Comparison of ENCODE assay signal across 24 cellular contexts in genomic region chr6:143406673-143407072, GRCh38. TPM values are rescaled to one million over a fixed set of nuclear protein-coding genes. Genes with fewer than 3 reads are reported as not detected.
DNase-seq lines count a peak whose midpoint lies in the region; ATAC-seq, FAIRE-seq and TF ChIP-seq lines count a peak whose summit lies in the region.
"Had no signal": no experiment of that assay in that cellular context is flagged by ENCODE, and none has a peak within 500 bp of the region (broad histone marks: within the 10 kb centered on the region; RNA-seq: fewer than 3 reads in every experiment).

No MANE protein-coding gene starts in this region.

- TF ChIP-seq EP300 in GM12878 (IDR thresholded peaks at IDR 0.05; ENCODE audit: borderline replicate concordance in 1 of 2, control insufficient read depth in 1 of 2, low read depth in 2 of 2, low read length in 2 of 2) = peak in 1 of 2 experiments; percentile 19; a peak in 1 of 4 replicates

- TF ChIP-seq CTCF in GM12878 (IDR thresholded peaks at IDR 0.05 in 2 of 3, conservative IDR thresholded peaks at IDR 0.05 in 1 of 3; ENCODE audit: control insufficient read depth in 2 of 3, extremely low read depth in 1 of 3, insufficient read depth in 1 of 3, low read depth in 3 of 3, low read length in 3 of 3) = no peak

- CTCF ChIA-PET in GM12878 (lab: Yijun Ruan, JAX) = no interaction called here

- peak overlapping the region; percentile 21 for H3K4me2 ChIP-seq in GM12878 (ENCODE audit: control insufficient read depth, insufficient read depth)
- H3K4me2 ChIP-seq: hepatocyte had no signal

- H2AFZ ChIP-seq in GM12878 (ENCODE audit: control insufficient read depth, low read depth, low read length) = no peak overlapping the region; the same call in 1 of the 2 replicates
- H2AFZ ChIP-seq: hepatocyte had no signal

- H3K79me2 ChIP-seq in GM12878 (ENCODE audit: control insufficient read depth, insufficient read depth, low read length) = no peaks in the 10 kb centered on the region
- H3K79me2 ChIP-seq: hepatocyte had no signal

- TF ChIP-seq POLR2A in GM12878 (IDR thresholded peaks at IDR 0.05; ENCODE audit: low read depth, low read length) = no peak

- SMC1A ChIA-PET in GM12878 (lab: Charles Lee; ENCODE audit: uncharacterized antibody, unreplicated experiment) = interaction anchor here (1.4 kb wide), 1 partner anchor 9 kb away, joined by 5 read pairs; no protein-coding TSS in a partner anchor

- no peaks in the 10 kb centered on the region for H4K20me1 ChIP-seq in GM12878 (ENCODE audit: control insufficient read depth, insufficient read depth)

- no peak for DNase-seq in GM12878 (ENCODE audit: low read depth, low spot score)
- DNase-seq in NCI-H146 treated with DMSO at 0.1 percent for 48 hours (lab: John Stamatoyannopoulos, UW; ENCODE audit: unreplicated experiment) = no peak
- DNase-seq in anterior cingulate cortex (lab: John Stamatoyannopoulos, UW) = no peak
- no peak for DNase-seq in NCI-H524 (lab: John Stamatoyannopoulos, UW)
- DNase-seq: activated CD4-positive, alpha-beta T cell treated with anti-CD3 and anti-CD28 coated beads, Interleukin-2, amount 50 U/mL, for 1 hour; activated naive CD8-positive, alpha-beta T cell treated with anti-CD3 and anti-CD28 coated beads, Interleukin-2, amount 50 U/mL, for 24 hours; activated T-cell treated with anti-CD3 and anti-CD28 coated beads, Interleukin-2, amount 50 U/mL, for 48 hours; BE2C; body of pancreas; cerebellar nuclear complex; KG1; NCI-H1436 treated with DMSO at 0.1 percent for 48 hours; NCI-H510A; Peyer's patch; stimulated activated naive CD8-positive, alpha-beta T cell treated with anti-CD3 and anti-CD28 coated beads, Interleukin-15, Interleukin-2, amounts not matched to agents 100 U/mL and 50 U/mL, for 24 hours; thyroid gland had no signal

- intact Hi-C loops in GM12878 (cut with micrococcal nuclease; ENCODE audit: unreplicated experiment) = no loop called here

- POLR2A ChIA-PET in GM12878 (lab: Charles Lee) = no interaction called here

- no peak for TF ChIP-seq RAD21 in GM12878 (IDR thresholded peaks at IDR 0.05; ENCODE audit: insufficient read depth, low read depth, low read length)

- no peaks in the 10 kb centered on the region for H3K27me3 ChIP-seq in GM12878 (replicated peaks in 1 of 2; ENCODE audit: control insufficient read depth in 2 of 2, insufficient read depth in 2 of 2, low read length in 1 of 2)
- H3K27me3 ChIP-seq: BE2C, body of pancreas, gastroesophageal sphincter, hepatocyte, Peyer's patch, thyroid gland had no signal

- RAD21 ChIA-PET in GM12878 (lab: Charles Lee; ENCODE audit: unreplicated experiment) = no interaction called here

- ATAC-seq in GM18498 (IDR thresholded peaks at IDR 0.05; ENCODE audit: unreplicated experiment) (peak; percentile 74), GM21360 (IDR thresholded peaks at IDR 0.05; ENCODE audit: unreplicated experiment) (peak; percentile 53), HG02973 (IDR thresholded peaks at IDR 0.05; ENCODE audit: unreplicated experiment) (peak; percentile 57), GM12878 (peak; percentile 61)
- ATAC-seq: activated naive CD8-positive, alpha-beta T cell treated with anti-CD3 and anti-CD28 coated beads, Interleukin-2, amount 50 U/mL, for 24 hours; body of pancreas; gastroesophageal sphincter; stimulated activated naive CD8-positive, alpha-beta T cell treated with anti-CD3 and anti-CD28 coated beads, Interleukin-15, Interleukin-2, amounts not matched to agents 100 U/mL and 50 U/mL, for 24 hours; WTC11 had no signal

- 17% methylated on average over 3 of the region's 3 CpGs for WGBS in GM12878 (ENCODE audit: insufficient coverage, insufficient replicate concordance, low lambda C conversion rate, missing lambda C conversion rate)

- in situ Hi-C loops in GM12878 (cut with MboI) = loop anchor here (25.0 kb wide), 1 partner anchor 719 kb away; no protein-coding TSS in a partner anchor

- no peak for FAIRE-seq in GM12878 (lab: Jason Lieb, UNC)
- FAIRE-seq: G401.6, H1 had no signal

- H3K36me3 ChIP-seq in GM12878 (ENCODE audit: control insufficient read depth in 2 of 2, insufficient read depth in 2 of 2, low read length in 1 of 2) = no peaks in the 10 kb centered on the region
- H3K36me3 ChIP-seq: BE2C, gastroesophageal sphincter, Peyer's patch, thyroid gland had no signal

- no peak overlapping the region for H3K4me3 ChIP-seq in GM12878
- H3K4me3 ChIP-seq: body of pancreas, gastroesophageal sphincter, hepatocyte, Peyer's patch, thyroid gland had no signal

- no peak overlapping the region for H3K9ac ChIP-seq in GM12878 (ENCODE audit: control insufficient read depth, insufficient read depth, low read length)

- H3K4me1 ChIP-seq in GM12878 (ENCODE audit: control insufficient read depth, insufficient read depth, low read length) = peaks cover 11% of the 10 kb centered on the region
- H3K4me1 ChIP-seq: BE2C, gastroesophageal sphincter, Peyer's patch, thyroid gland had no signal

- peak overlapping the region; percentile 32; the same call in 1 of the 2 replicates for H3K27ac ChIP-seq in GM12878 (ENCODE audit: control insufficient read depth, insufficient read depth)
- H3K27ac ChIP-seq: body of pancreas, gastroesophageal sphincter, hepatocyte, Peyer's patch, thyroid gland had no signal

- no peaks in the 10 kb centered on the region; the same call in 2 of the 3 replicates for H3K9me3 ChIP-seq in GM12878 (replicated peaks; ENCODE audit: control insufficient read depth, insufficient read depth, low read length)
- H3K9me3 ChIP-seq: BE2C, body of pancreas, gastroesophageal sphincter, Peyer's patch, thyroid gland had no signal

- no TSS peak for BruUV-seq in GM12878 (replicated peaks; lab: Mats Ljungman, UMichigan)

TF ChIP-seq in GM12878, 131 proteins besides CTCF, POLR2A, EP300 and RAD21 (continues in another document):
- TF ChIP-seq ATF2 (IDR thresholded peaks at IDR 0.05; ENCODE audit: low read length) = peak; percentile 42; the same call in 1 of the 2 replicates
- TF ChIP-seq NR2C1 (IDR thresholded peaks at IDR 0.05) = no peak
- TF ChIP-seq ZBED1 (IDR thresholded peaks at IDR 0.05; ENCODE audit: borderline replicate concordance) = no peak
- no peak for TF ChIP-seq GATAD2B (conservative IDR thresholded peaks at IDR 0.05; ENCODE audit: low read depth)
- TF ChIP-seq NRF1 (conservative IDR thresholded peaks at IDR 0.05; ENCODE audit: low read depth, low read length) = no peak
- no peak for TF ChIP-seq SRF (IDR thresholded peaks at IDR 0.05; ENCODE audit: low read depth in 2 of 2, low read length in 2 of 2)
- no peak for TF ChIP-seq SP1 (IDR thresholded peaks at IDR 0.05; ENCODE audit: low read depth, low read length)

RNA-seq across cellular contexts. Expression of gene ADAT2, which starts 43.8 kb away (rescaled TPM):
- total RNA-seq in GM12878 (2013; cell fraction: nucleolus; rRNA removed) = 75.3 and 76.7 TPM in 2 replicates
- total RNA-seq in GM12878 (2014; rRNA removed) (17.5 and 20.1 TPM in 2 replicates), GM12878 (2014; rRNA removed; fragmentation: Illumina TruSeq; extraction: Trizol) (19.5 and 21.5 TPM in 2 replicates), GM12878 (2021) (13.2 and 17.1 TPM in 2 replicates)
- polyA plus RNA-seq in GM12878 (2011; ENCODE audit: low read depth) = 12.3 TPM
- polyA plus RNA-seq in GM12878 (2011; rRNA removed) (35.5 and 55.9 TPM in 2 replicates), GM12878 (2014; fragmentation: Illumina TruSeq; extraction: Trizol) (23.1 and 35.6 TPM in 2 replicates), GM12878 (2014; fragmentation: Nextera tagmentation; extraction: Ambion mirVana) (1 to 10 TPM; 7.8 to 9.0 TPM), GM12878 (2014; rRNA removed) (25.8 and 38.6 TPM in 2 replicates), GM12878 (2016; fragmentation: Nextera tagmentation; extraction: Ambion mirVana) (10 to 100 TPM; 12.6 to 15.1 TPM)
- 13.2 and 13.5 TPM in 2 replicates for polyA plus RNA-seq in GM12878 (2011; cell fraction: cytosol; rRNA removed)
- polyA plus RNA-seq in GM12878 (2011; cell fraction: nucleus; rRNA removed) = 27.6 and 32.9 TPM in 2 replicates
- polyA plus RNA-seq in GM12878 (2012) = 15.7 and 15.9 TPM in 2 replicates
- 6.4 and 9.4 TPM in 2 replicates for polyA minus RNA-seq in GM12878 (2011; rRNA and poly(A)+ RNA removed)
- 4.2 and 5.2 TPM in 2 replicates for polyA minus RNA-seq in GM12878 (2011; cell fraction: cytosol; rRNA and poly(A)+ RNA removed)
- 9.6 and 11.5 TPM in 2 replicates for polyA minus RNA-seq in GM12878 (2011; cell fraction: nucleus; rRNA and poly(A)+ RNA removed)

RNA-seq across cellular contexts. Expression of gene PEX3, which starts 43.9 kb away (rescaled TPM):
- 26.1 and 27.3 TPM in 2 replicates for total RNA-seq in GM12878 (2013; cell fraction: nucleolus; rRNA removed)
- 22.2 and 25.3 TPM in 2 replicates for total RNA-seq in GM12878 (2014; rRNA removed)
- 35.3 and 36.2 TPM in 2 replicates for total RNA-seq in GM12878 (2014; rRNA removed; fragmentation: Illumina TruSeq; extraction: Trizol)
- 18.6 and 19.0 TPM in 2 replicates for total RNA-seq in GM12878 (2021)
- polyA plus RNA-seq in GM12878 (2011; ENCODE audit: low read depth) = 11.3 TPM
- 70.7 and 101 TPM in 2 replicates for polyA plus RNA-seq in GM12878 (2011; rRNA removed)
- 20.9 and 25.1 TPM in 2 replicates for polyA plus RNA-seq in GM12878 (2011; cell fraction: cytosol; rRNA removed)
- 32.3 and 34.1 TPM in 2 replicates for polyA plus RNA-seq in GM12878 (2011; cell fraction: nucleus; rRNA removed)
- 19.8 and 22.8 TPM in 2 replicates for polyA plus RNA-seq in GM12878 (2012)
- 28.7 and 35.2 TPM in 2 replicates for polyA plus RNA-seq in GM12878 (2014; fragmentation: Illumina TruSeq; extraction: Trizol)
- 10 to 100 TPM; 50.8 to 70.0 TPM for polyA plus RNA-seq in GM12878 (2014; fragmentation: Nextera tagmentation; extraction: Ambion mirVana)
- polyA plus RNA-seq in GM12878 (2014; rRNA removed) = 22.7 and 24.2 TPM in 2 replicates
- polyA plus RNA-seq in GM12878 (2016; fragmentation: Nextera tagmentation; extraction: Ambion mirVana) = 10 to 100 TPM; 42.0 to 49.5 TPM
- 24.3 and 26.5 TPM in 2 replicates for polyA minus RNA-seq in GM12878 (2011; rRNA and poly(A)+ RNA removed)
- 14.6 and 23.3 TPM in 2 replicates for polyA minus RNA-seq in GM12878 (2011; cell fraction: cytosol; rRNA and poly(A)+ RNA removed)
- polyA minus RNA-seq in GM12878 (2011; cell fraction: nucleus; rRNA and poly(A)+ RNA removed) = 49.7 and 70.8 TPM in 2 replicates
